21 cellular contexts compared by ENCODE assay signal in the genomic region with DNA sequence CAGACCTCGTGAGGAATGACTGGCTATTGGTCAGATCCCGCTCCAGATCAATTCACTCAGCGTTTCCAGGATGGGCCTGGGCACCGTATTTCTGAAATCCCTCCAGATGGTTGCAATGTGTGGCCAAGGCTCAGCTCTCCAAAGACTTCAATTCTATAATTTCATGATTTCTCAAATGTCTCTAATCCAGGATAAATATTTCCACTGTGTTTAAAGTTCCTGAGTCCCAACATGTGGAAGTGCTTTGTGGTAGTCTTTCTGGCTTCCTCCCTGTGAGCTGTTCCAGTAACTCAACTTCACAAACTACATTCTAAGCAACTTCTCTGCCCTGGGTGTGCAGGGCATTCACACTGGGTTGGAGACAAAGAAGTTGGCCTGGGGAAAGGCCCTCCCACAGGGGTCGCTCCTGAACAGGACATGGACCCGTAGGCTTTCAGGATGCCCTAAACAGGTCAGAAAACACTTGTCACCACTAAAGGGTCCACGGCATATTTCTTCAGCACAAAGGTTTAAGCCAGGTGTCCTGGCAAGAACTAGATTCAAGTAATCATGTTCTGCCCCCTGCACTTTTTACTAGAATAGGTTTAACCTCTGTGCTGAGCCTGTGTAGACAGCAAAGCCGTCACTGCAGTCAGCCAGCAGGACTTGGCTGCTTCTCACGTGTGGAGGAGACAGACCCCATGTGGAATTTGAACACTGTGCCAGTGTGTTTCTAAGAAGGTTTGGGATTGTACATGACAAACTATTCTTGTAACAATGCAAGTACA.
A peak's percentile ranks its signal among the peaks of the same experiment; 100 is the strongest.
DNase-seq lines count a peak whose midpoint lies in the region; ATAC-seq, FAIRE-seq and TF ChIP-seq lines count a peak whose summit lies in the region.
"Had no signal": no experiment of that assay in that cellular context is flagged by ENCODE, and none has a peak within 500 bp of the region (broad histone marks: within the 10 kb centered on the region; RNA-seq: fewer than 3 reads in every experiment).

No MANE protein-coding gene starts in this region.

- H3K4me1 ChIP-seq in heart left ventricle = peaks cover 0 to 30% (median 6%) of the 10 kb centered on the region in 12 donors
- H3K4me1 ChIP-seq in right atrium auricular region = peaks cover 0 to 11% of the 10 kb centered on the region in 2 donors
- no peaks in the 10 kb centered on the region for H3K4me1 ChIP-seq in K562 (replicated peaks in 1 of 2; ENCODE audit: control insufficient read depth in 2 of 2, insufficient read depth in 2 of 2, low read length in 2 of 2)
- H3K4me1 ChIP-seq in mesenchymal stem cell (ENCODE audit: control insufficient read depth, insufficient read depth, low read depth, low read length) = no peaks in the 10 kb centered on the region
- H3K4me1 ChIP-seq in aorta (ENCODE audit: control insufficient read depth in 1 of 2, insufficient read depth in 2 of 2, low read length in 2 of 2) = peaks cover 4 to 7% of the 10 kb centered on the region in 2 donors
- no peaks in the 10 kb centered on the region for H3K4me1 ChIP-seq in kidney (ENCODE audit: control insufficient read depth in 1 of 2, insufficient read depth in 1 of 2, low read depth in 1 of 2, low read length in 2 of 2)
- H3K4me1 ChIP-seq in HepG2 (ENCODE audit: insufficient read depth, low read length) = no peaks in the 10 kb centered on the region
- H3K4me1 ChIP-seq: A549, upper lobe of right lung had no signal

- no peak overlapping the region for H2BK12ac ChIP-seq in mesenchymal stem cell (ENCODE audit: low read length in 2 of 2)

- no peak overlapping the region for H3K4ac ChIP-seq in mesenchymal stem cell (ENCODE audit: low read depth in 1 of 2, low read length in 2 of 2)

- TF ChIP-seq RAD21 in K562 (CRISPR knock-in tag; conservative IDR thresholded peaks at IDR 0.05 in 1 of 2, IDR thresholded peaks at IDR 0.05 in 1 of 2) = peak in 1 of 2 experiments; percentile 21; a peak in 1 of 4 replicates
- no peak for TF ChIP-seq RAD21 in HepG2 (CRISPR knock-in tag; IDR thresholded peaks at IDR 0.05)

- H2BK5ac ChIP-seq in mesenchymal stem cell (ENCODE audit: low read depth, low read length, poor library complexity, severe bottlenecking) = no peak overlapping the region

- H3K36me3 ChIP-seq in heart left ventricle (no peaks in the 10 kb centered on the region), right atrium auricular region (no peaks in the 10 kb centered on the region), K562 (ENCODE audit: control insufficient read depth, insufficient read depth, low read length) (no peaks in the 10 kb centered on the region), mesenchymal stem cell (ENCODE audit: control insufficient read depth in 1 of 2, insufficient read depth in 2 of 2, low read depth in 1 of 2, low read length in 2 of 2) (no peaks in the 10 kb centered on the region), aorta (ENCODE audit: control insufficient read depth in 1 of 2, insufficient read depth in 2 of 2, low read length in 1 of 2) (no peaks in the 10 kb centered on the region), kidney (ENCODE audit: control insufficient read depth in 1 of 2, insufficient read depth in 2 of 2, low read length in 2 of 2) (no peaks in the 10 kb centered on the region), HepG2 (replicated peaks in 1 of 2; ENCODE audit: control insufficient read depth in 1 of 2, insufficient read depth in 2 of 2, low read length in 2 of 2) (no peaks in the 10 kb centered on the region)
- H3K36me3 ChIP-seq: upper lobe of right lung had no signal

- H3K4me2 ChIP-seq in K562 (ENCODE audit: insufficient read depth, low read length) (no peak overlapping the region), mesenchymal stem cell (ENCODE audit: low read length, poor library complexity, severe bottlenecking) (no peak overlapping the region), HepG2 (ENCODE audit: low read depth, low read length) (no peak overlapping the region)
- H3K4me2 ChIP-seq: A549, KMS-11 had no signal

- H3K4me3 ChIP-seq in heart left ventricle (no peak overlapping the region), right atrium auricular region (no peak overlapping the region), K562 (no peak overlapping the region), mesenchymal stem cell (ENCODE audit: insufficient read depth in 1 of 2, low read depth in 1 of 2, low read length in 2 of 2) (peak overlapping the region in 1 of 2 experiments; percentile 25), aorta (ENCODE audit: low read length in 2 of 2) (no peak overlapping the region), kidney (ENCODE audit: low read length in 2 of 2) (no peak overlapping the region), HepG2 (replicated peaks in 1 of 3; ENCODE audit: insufficient read depth in 1 of 3, low read depth in 2 of 3, low read length in 3 of 3) (no peak overlapping the region)
- H3K4me3 ChIP-seq: A549, upper lobe of right lung had no signal

- no peak for DNase-seq in heart left ventricle
- DNase-seq in right atrium auricular region (ENCODE audit: low spot score) = no peak
- DNase-seq in K562 (ENCODE audit: extremely low read depth in 1 of 4, low spot score in 3 of 4) = peak in 2 of 4 experiments; percentile 14 to 18
- no peak for DNase-seq in mesenchymal stem cell
- DNase-seq in aorta = peak in 1 of 2 donors; percentile 47
- DNase-seq in kidney = no peak
- DNase-seq in HepG2 (ENCODE audit: low spot score) = no peak
- no peak for DNase-seq in NCI-H1694 treated with DMSO at 0.1 percent for 48 hours (lab: John Stamatoyannopoulos, UW)
- DNase-seq: activated CD4-positive, alpha-beta T cell treated with anti-CD3 and anti-CD28 coated beads for 36 hours; CD4-positive, alpha-beta T cell; DMS153; NCI-H2029 treated with DMSO at 0.1 percent for 48 hours; NCI-H446; occipital lobe; stimulated activated CD4-positive, alpha-beta T cell treated with anti-CD3 and anti-CD28 coated beads, Interleukin-2, amount 100 ng/mL, for 48 hours; stimulated activated naive CD8-positive, alpha-beta T cell treated with anti-CD3 and anti-CD28 coated beads, Interleukin-15, amount 100 ng/mL, for 72 hours; SW 1271; upper lobe of right lung had no signal

- no peak overlapping the region for H2BK120ac ChIP-seq in mesenchymal stem cell (ENCODE audit: low read depth, low read length)

- no peaks in the 10 kb centered on the region for H3K27me3 ChIP-seq in heart left ventricle
- H3K27me3 ChIP-seq in right atrium auricular region = no peaks in the 10 kb centered on the region
- H3K27me3 ChIP-seq in K562 (ENCODE audit: control insufficient read depth in 2 of 2, insufficient read depth in 2 of 2, low read length in 2 of 2) = peaks cover 8 to 20% of the 10 kb centered on the region in 2 experiments
- no peaks in the 10 kb centered on the region for H3K27me3 ChIP-seq in mesenchymal stem cell (ENCODE audit: control insufficient read depth in 1 of 2, insufficient read depth in 1 of 2, low read length in 2 of 2)
- no peaks in the 10 kb centered on the region for H3K27me3 ChIP-seq in aorta (ENCODE audit: control insufficient read depth in 1 of 2, insufficient read depth in 2 of 2, low read length in 1 of 2)
- H3K27me3 ChIP-seq in HepG2 (ENCODE audit: control insufficient read depth in 1 of 2, insufficient read depth in 2 of 2, low read length in 2 of 2) = no peaks in the 10 kb centered on the region
- H3K27me3 ChIP-seq: upper lobe of right lung had no signal

- H3K9ac ChIP-seq in K562 (ENCODE audit: insufficient read depth in 1 of 2, low read depth in 2 of 2, low read length in 2 of 2) (no peak overlapping the region), mesenchymal stem cell (ENCODE audit: low read length) (peak overlapping the region; percentile 78), kidney (ENCODE audit: low read length in 2 of 2) (no peak overlapping the region), HepG2 (ENCODE audit: insufficient read depth, low read depth, low read length) (no peak overlapping the region)
- H3K9ac ChIP-seq: KMS-11 had no signal

- no peak overlapping the region for H4K91ac ChIP-seq in mesenchymal stem cell (ENCODE audit: low read length)

- H2AFZ ChIP-seq in K562 (ENCODE audit: low read depth, low read length) = no peak overlapping the region
- H2AFZ ChIP-seq in mesenchymal stem cell (ENCODE audit: low read depth, low read length) = no peak overlapping the region
- no peak overlapping the region for H2AFZ ChIP-seq in HepG2 (ENCODE audit: low read length)

- FAIRE-seq in K562 (lab: Jason Lieb, UNC) (no peak), kidney (lab: Jason Lieb, UNC) (no peak), HepG2 (lab: Jason Lieb, UNC) (no peak)
- FAIRE-seq: A549 had no signal

- POLR2A ChIA-PET in K562 (lab: Yijun Ruan, JAX) = interaction anchor here (0.6 kb wide), 1 partner anchor 441 kb away, joined by 5 read pairs; no protein-coding TSS in a partner anchor
- POLR2A ChIA-PET in HepG2 (lab: Yijun Ruan, JAX) = no interaction called here

- CTCF ChIA-PET in K562 (lab: Yijun Ruan, JAX; ENCODE audit: low intra/inter-chr PET ratio) = interaction anchor here (0.5 kb wide), 1 partner anchor 69 kb away, joined by 3 read pairs; no protein-coding TSS in a partner anchor
- CTCF ChIA-PET in HepG2 (lab: Yijun Ruan, JAX; ENCODE audit: low intra/inter-chr PET ratio, low total read pairs) = no interaction called here

- no peak for TF ChIP-seq POLR2A in heart left ventricle (IDR thresholded peaks at IDR 0.05)
- no peak for TF ChIP-seq POLR2A in K562 (conservative IDR thresholded peaks at IDR 0.05)
- TF ChIP-seq POLR2A in HepG2 (IDR thresholded peaks at IDR 0.05; ENCODE audit: insufficient read depth in 1 of 2, low read depth in 2 of 2, low read length in 2 of 2) = no peak

- WGBS in heart left ventricle, 4 donors = 64 to 80% (median 77%) methylated on average over 9 of the region's 9 CpGs
- WGBS in K562 (ENCODE audit: insufficient coverage, low coverage, missing lambda C conversion rate) = 5% methylated on average over 9 of the region's 9 CpGs
- 80% methylated on average over 9 of the region's 9 CpGs for WGBS in mesenchymal stem cell
- WGBS in aorta, 2 donors = 17 to 30% methylated on average over 9 of the region's 9 CpGs
- WGBS in HepG2 (ENCODE audit: low lambda C conversion rate) = 92% methylated on average over 9 of the region's 9 CpGs

- no peak overlapping the region for H2BK15ac ChIP-seq in mesenchymal stem cell (ENCODE audit: low read depth, poor library complexity, severe bottlenecking)

- no peak overlapping the region for H3K14ac ChIP-seq in mesenchymal stem cell (ENCODE audit: low read length in 2 of 2)

- H3K9me3 ChIP-seq in heart left ventricle = peaks cover 0 to 9% (median 0%) of the 10 kb centered on the region in 12 donors
- no peaks in the 10 kb centered on the region for H3K9me3 ChIP-seq in right atrium auricular region
- H3K9me3 ChIP-seq in K562 (replicated peaks; ENCODE audit: control insufficient read depth, insufficient read depth, low read depth, low read length) = no peaks in the 10 kb centered on the region
- H3K9me3 ChIP-seq in mesenchymal stem cell (ENCODE audit: control insufficient read depth, low read length) = no peaks in the 10 kb centered on the region
- no peaks in the 10 kb centered on the region for H3K9me3 ChIP-seq in aorta (ENCODE audit: control insufficient read depth, low read length)
- H3K9me3 ChIP-seq in kidney (ENCODE audit: control insufficient read depth in 1 of 2, low read length in 2 of 2) = peaks cover 0 to 5% of the 10 kb centered on the region in 2 donors
- H3K9me3 ChIP-seq in HepG2 (ENCODE audit: low read length) = no peaks in the 10 kb centered on the region
- H3K9me3 ChIP-seq: A549, upper lobe of right lung had no signal

- H3K79me1 ChIP-seq in mesenchymal stem cell (replicated peaks; ENCODE audit: low read length, poor library complexity, severe bottlenecking) = no peaks in the 10 kb centered on the region

- no peak overlapping the region for H4K8ac ChIP-seq in mesenchymal stem cell (ENCODE audit: low read length)

- no peak overlapping the region for H3K23ac ChIP-seq in mesenchymal stem cell (ENCODE audit: low read length in 2 of 2)

- intact Hi-C loops in heart left ventricle (cut with DNase I) = loop anchor here in 2 of 10 donors (10.0 kb wide), 2 partner anchors 525 to 535 kb away; no protein-coding TSS in a partner anchor
- intact Hi-C loops in K562 (cut with micrococcal nuclease) = loop anchor here (2.0 kb wide), 1 partner anchor 533 kb away; no protein-coding TSS in a partner anchor
- intact Hi-C loops in aorta (cut with DNase I) = no loop called here
- intact Hi-C loops in kidney (cut with DNase I) = no loop called here
- intact Hi-C loops in HepG2 (cut with micrococcal nuclease; ENCODE audit: unreplicated experiment) = no loop called here

- BruUV-seq in K562 (replicated peaks; lab: Mats Ljungman, UMichigan) (no TSS peak), HepG2 (replicated peaks; lab: Mats Ljungman, UMichigan) (no TSS peak)

- H3K79me2 ChIP-seq in K562 (ENCODE audit: control insufficient read depth, insufficient read depth, low read length) (no peaks in the 10 kb centered on the region), HepG2 (ENCODE audit: insufficient read depth, low read length) (no peaks in the 10 kb centered on the region)

- peak overlapping the region in 5 of 12 donors; percentile 13 to 64 (median 33) for H3K27ac ChIP-seq in heart left ventricle
- H3K27ac ChIP-seq in right atrium auricular region = no peak overlapping the region
- no peak overlapping the region for H3K27ac ChIP-seq in K562 (ENCODE audit: extremely low read depth, low read depth, low read length)
- no peak overlapping the region for H3K27ac ChIP-seq in mesenchymal stem cell (ENCODE audit: low read length, poor library complexity, severe bottlenecking)
- H3K27ac ChIP-seq in aorta (ENCODE audit: low read depth in 1 of 2, low read length in 2 of 2) = peak overlapping the region in 1 of 2 donors; percentile 12
- no peak overlapping the region for H3K27ac ChIP-seq in kidney (ENCODE audit: low read depth in 2 of 2, low read length in 2 of 2)
- H3K27ac ChIP-seq in HepG2 (ENCODE audit: extremely low read length, insufficient read depth, low read length) = no peak overlapping the region
- H3K27ac ChIP-seq: A549, KMS-11, RWPE1, upper lobe of right lung had no signal

- H3K18ac ChIP-seq in mesenchymal stem cell (ENCODE audit: low read depth in 1 of 2, low read length in 2 of 2) = no peak overlapping the region

- H4K20me1 ChIP-seq in K562 (replicated peaks; ENCODE audit: control insufficient read depth, insufficient read depth, low read length) (no peaks in the 10 kb centered on the region), HepG2 (ENCODE audit: insufficient read depth, low read length) (no peaks in the 10 kb centered on the region)

- TF ChIP-seq EP300 in K562 (IDR thresholded peaks at IDR 0.05; ENCODE audit: low read length) (no peak), HepG2 (IDR thresholded peaks at IDR 0.05; ENCODE audit: low read depth in 2 of 2, low read length in 2 of 2) (no peak), HepG2 (CRISPR knock-in tag; IDR thresholded peaks at IDR 0.05; ENCODE audit: borderline replicate concordance) (no peak)

- no peak overlapping the region for H2AK5ac ChIP-seq in mesenchymal stem cell (ENCODE audit: low read length, severe bottlenecking)

- ATAC-seq in heart left ventricle (peak; percentile 20 to 68 (median 37)), K562 (peak; percentile 61), aorta (ENCODE audit: low FRiP score) (peak; percentile 46), HepG2 (no peak)
- ATAC-seq: A549; activated CD4-positive, alpha-beta T cell treated with anti-CD3 and anti-CD28 coated beads for 36 hours; stimulated activated naive CD8-positive, alpha-beta T cell treated with anti-CD3 and anti-CD28 coated beads, Interleukin-15, amount 100 ng/mL, for 72 hours; upper lobe of right lung had no signal

- TF ChIP-seq CTCF in heart left ventricle (IDR thresholded peaks at IDR 0.05) (no peak), right atrium auricular region (IDR thresholded peaks at IDR 0.05) (no peak), K562 (IDR thresholded peaks at IDR 0.05 in 2 of 3, conservative IDR thresholded peaks at IDR 0.05 in 1 of 3; ENCODE audit: insufficient read depth in 2 of 3, low read depth in 1 of 3, low read length in 3 of 3) (peak; percentile 31 to 41 (median 31); a peak in 3 of 6 replicates), kidney (IDR thresholded peaks at IDR 0.05; ENCODE audit: borderline replicate concordance, extremely low read depth, insufficient read depth) (no peak), HepG2 (CRISPR knock-in tag; IDR thresholded peaks at IDR 0.05) (no peak)

- in situ Hi-C loops in K562 (cut with MboI) = no loop called here
- in situ Hi-C loops in HepG2 (cut with HindIII; ENCODE audit: extremely low pct_ligation_motif_present, low pct_unique_long_range_greater_than_20kb) = no loop called here

- H3K9me1 ChIP-seq in K562 (ENCODE audit: control insufficient read depth, insufficient read depth, low read length) = no peaks in the 10 kb centered on the region

Comparison
In these comparisons a context has a peak if more than half of its experiments do, and no peak if none do; other contexts are left out.
1. CTCF ChIP-seq: peak in K562 (3 of 3); none in heart left ventricle (0 of 12), right atrium auricular region (0 of 2), kidney (single experiment) and HepG2 (single experiment).